23 cellular contexts compared by ENCODE assay signal in genomic region chr7:70915067-70915466, GRCh38.
"Had no signal": no experiment of that assay in that cellular context is flagged by ENCODE, and none has a peak within 500 bp of the region (broad histone marks: within the 10 kb centered on the region; RNA-seq: fewer than 3 reads in every experiment).

No MANE protein-coding gene starts in this region.

- H3K27ac ChIP-seq: colonic mucosa, epithelial cell of prostate, esophagus squamous epithelium, gastrocnemius medialis, heart right ventricle, left lung, lower lobe of right lung had no signal

- FAIRE-seq: endometrium, islet of Langerhans, keratinocyte had no signal

- H3K27me3 ChIP-seq: colonic mucosa, esophagus squamous epithelium, gastrocnemius medialis, heart right ventricle, left lung had no signal

- H3K9me3 ChIP-seq: colonic mucosa, esophagus squamous epithelium, gastrocnemius medialis, heart right ventricle, left lung, lower lobe of right lung had no signal

- H3K36me3 ChIP-seq: colonic mucosa, esophagus squamous epithelium, gastrocnemius medialis, heart right ventricle, left lung, lower lobe of right lung had no signal

- DNase-seq: colonic mucosa; cortex of kidney; effector CD8-positive, alpha-beta T cell; effector memory CD8-positive, alpha-beta T cell; erythroblast; esophagus squamous epithelium; foreskin fibroblast; foreskin melanocyte; gastrocnemius medialis; glutamatergic neuron; heart right ventricle; hippocampal formation; left cardiac atrium; left lung; left ventricle myocardium superior; lower lobe of right lung; mesenchymal stem cell; midbrain had no signal

- H3K4me1 ChIP-seq: colonic mucosa, esophagus squamous epithelium, gastrocnemius medialis, heart right ventricle, left lung, lower lobe of right lung had no signal

- H3K4me3 ChIP-seq: colonic mucosa, esophagus squamous epithelium, gastrocnemius medialis, heart right ventricle, left lung, lower lobe of right lung had no signal

- ATAC-seq: effector memory CD8-positive, alpha-beta T cell; esophagus mucosa; gastrocnemius medialis; heart right ventricle; left cardiac atrium; left lung; left ventricle myocardium superior; lower lobe of right lung had no signal
